ENCODE assay signal across 12 cellular contexts in the genomic region with DNA sequence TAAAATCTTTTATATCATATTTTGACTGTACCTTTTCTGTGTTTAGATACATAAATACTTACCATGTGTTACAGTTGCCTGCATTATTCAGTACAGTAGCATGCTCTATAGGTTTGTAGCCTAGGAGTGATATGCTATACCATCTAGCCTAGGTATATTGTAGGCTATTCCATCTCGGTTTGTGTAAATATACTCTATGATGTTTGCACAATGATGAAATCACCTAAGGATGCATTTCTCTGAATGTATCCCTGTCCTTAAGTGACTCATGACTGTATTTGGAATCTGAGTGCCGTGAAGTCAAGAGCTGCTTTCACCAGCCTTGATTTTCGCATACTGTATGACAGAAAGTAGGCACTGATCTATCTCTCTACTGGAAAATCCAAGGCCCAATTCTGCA.
A peak's percentile ranks its signal among the peaks of the same experiment; 100 is the strongest.
DNase-seq lines count a peak whose midpoint lies in the region; TF ChIP-seq lines count a peak whose summit lies in the region.
"Had no signal": no experiment of that assay in that cellular context is flagged by ENCODE, and none has a peak within 500 bp of the region (broad histone marks: within the 10 kb centered on the region; RNA-seq: fewer than 3 reads in every experiment).

No MANE protein-coding gene starts in this region.

- TF ChIP-seq CTCF in C4-2B (conservative IDR thresholded peaks at IDR 0.05): no peak

- peak; percentile 82 for DNase-seq in M059J (ENCODE audit: low read depth)
- DNase-seq in astrocyte of the hippocampus (ENCODE audit: low read depth, low spot score): peak; percentile 52
- peak; percentile 91 for DNase-seq in iris pigment epithelial cell (ENCODE audit: low read depth)
- DNase-seq in UCSD-AML1 (lab: John Stamatoyannopoulos, UW; ENCODE audit: unreplicated experiment): no peak
- no peak for DNase-seq in Kasumi-1 (lab: John Stamatoyannopoulos, UW)
- no peak for DNase-seq in KG1 (lab: John Stamatoyannopoulos, UW)
- no peak for DNase-seq in midbrain (lab: John Stamatoyannopoulos, UW)
- DNase-seq: activated CD8-positive, alpha-beta memory T cell treated with anti-CD3 and anti-CD28 coated beads for 24 hours; COR-L47; hippocampal formation; NCI-H1105 had no signal

- H3K27ac ChIP-seq in C4-2B: peak overlapping the region; percentile 96

Comparison
In these comparisons a context has a peak if more than half of its experiments do, and no peak if none do; other contexts are left out.
1. DNase-seq: peak in M059J (single experiment), astrocyte of the hippocampus (single experiment) and iris pigment epithelial cell (single experiment); none in UCSD-AML1 (single experiment), Kasumi-1 (0 of 2), KG1 (single experiment) and midbrain (single experiment).